In the genomic region with DNA sequence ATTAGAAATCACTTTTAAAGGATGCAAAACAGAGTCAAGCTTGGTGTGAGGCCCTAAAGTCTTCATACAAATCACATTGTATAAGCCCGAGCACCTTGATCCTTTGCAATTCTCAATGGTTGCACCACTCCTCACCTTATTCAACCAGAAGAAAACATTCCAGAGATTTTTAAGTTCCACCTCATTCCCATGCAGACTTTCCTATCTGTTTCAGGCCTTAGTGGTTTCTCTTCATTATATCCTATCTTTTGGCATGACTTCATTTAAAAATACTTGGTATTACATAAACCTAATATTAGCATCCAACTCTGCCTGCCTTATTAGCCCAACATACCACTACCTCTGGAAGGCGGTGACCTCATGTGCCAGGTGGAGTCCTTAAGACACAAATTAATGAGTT, we compare ENCODE assay signal across 13 cellular contexts. TPM values are rescaled to one million over a fixed set of nuclear protein-coding genes. Genes with fewer than 3 reads are reported as not detected.
"Had no signal": no experiment of that assay in that cellular context is flagged by ENCODE, and none has a peak within 500 bp of the region (broad histone marks: within the 10 kb centered on the region; RNA-seq: fewer than 3 reads in every experiment).

No MANE protein-coding gene starts in this region.

- H3K79me2 ChIP-seq: parathyroid adenoma had no signal

- ATAC-seq: effector memory CD8-positive, alpha-beta T cell; heart left ventricle; natural killer cell; stimulated activated naive B cell treated with anti-CD40 and anti-IgM and Interleukin-4, amounts not matched to agents 10 μg/mL and 1 μg/mL and 100 μg/mL, for 72 hours had no signal

- H3K4me3 ChIP-seq: cardiac muscle cell, heart left ventricle, sigmoid colon, thoracic aorta had no signal

- DNase-seq: activated CD4-positive, CD25-positive, alpha-beta regulatory T cell treated with anti-CD3 and anti-CD28 coated beads, Interleukin-2, amount 50 U/mL, for 72 hours; activated gamma-delta T cell; effector memory CD8-positive, alpha-beta T cell; heart left ventricle; natural killer cell; sigmoid colon; stimulated activated naive B cell treated with anti-CD40 and anti-IgM and Interleukin-4, amounts not matched to agents 10 μg/mL and 1 μg/mL and 100 μg/mL, for 72 hours had no signal

- H2AFZ ChIP-seq: parathyroid adenoma had no signal

- H3K9me3 ChIP-seq: heart left ventricle, sigmoid colon, thoracic aorta had no signal

- H3K9ac ChIP-seq: parathyroid adenoma had no signal

- H3K36me3 ChIP-seq: cardiac muscle cell, heart left ventricle, sigmoid colon, thoracic aorta had no signal

- H3K27me3 ChIP-seq: cardiac muscle cell, sigmoid colon had no signal

- H3K4me1 ChIP-seq: heart left ventricle, parathyroid adenoma, sigmoid colon had no signal

- H3K27ac ChIP-seq: cardiac muscle cell, epithelial cell of prostate, heart left ventricle, parathyroid adenoma, sigmoid colon, thoracic aorta, VCaP had no signal

RNA-seq across cellular contexts. Expression of a gene that starts 9.3 kb away (rescaled TPM):
- total RNA-seq: dermis microvascular lymphatic vessel endothelial cell had no signal
- polyA plus RNA-seq: heart left ventricle had no signal
